ENCODE assay signal across 17 cellular contexts in genomic region chr18:34840416-34840815, GRCh38.
"Had no signal": no experiment of that assay in that cellular context is flagged by ENCODE, and none has a peak within 500 bp of the region (broad histone marks: within the 10 kb centered on the region; RNA-seq: fewer than 3 reads in every experiment).

No MANE protein-coding gene starts in this region.

- H3K27me3 ChIP-seq: adrenal gland, hepatocyte, ovary, thyroid gland had no signal

- FAIRE-seq: astrocyte, endothelial cell of umbilical vein, TTC549 had no signal

- DNase-seq: activated CD4-positive, alpha-beta T cell treated with anti-CD3 and anti-CD28 coated beads for 36 hours; activated CD4-positive, alpha-beta T cell treated with anti-CD3 and anti-CD28 coated beads, Interleukin-2, amount 50 U/mL, for 48 hours; activated gamma-delta T cell treated with Interleukin-2 at 50 U/mL for 16 hours; activated T-cell treated with anti-CD3 and anti-CD28 coated beads for 4 hours; adrenal gland; effector memory CD4-positive, alpha-beta T cell; mesenchymal stem cell; naive thymus-derived CD4-positive, alpha-beta T cell; ovary; stimulated activated CD8-positive, alpha-beta memory T cell treated with anti-CD3 and anti-CD28 coated beads, Interleukin-4, amount 100 ng/mL, for 48 hours; stimulated activated naive CD4-positive, alpha-beta T cell treated with Interleukin-2 at 50 U/mL for 16 hours; thyroid gland had no signal

- ATAC-seq: activated CD4-positive, alpha-beta T cell treated with anti-CD3 and anti-CD28 coated beads for 36 hours; activated naive CD4-positive, alpha-beta T cell treated with anti-CD3 and anti-CD28 coated beads, Interleukin-2, amount 50 U/mL, for 72 hours; naive thymus-derived CD4-positive, alpha-beta T cell had no signal

- H3K4me3 ChIP-seq: adrenal gland, hepatocyte, ovary, thyroid gland had no signal

- H3K27ac ChIP-seq: adrenal gland, hepatocyte, ovary, thyroid gland had no signal

- H3K36me3 ChIP-seq: adrenal gland, ovary, thyroid gland had no signal

- H3K4me1 ChIP-seq: adrenal gland had no signal

- H3K9me3 ChIP-seq: adrenal gland, ovary, thyroid gland had no signal
